22 cellular contexts compared by ENCODE assay signal in genomic region chr4:48949086-48949485, GRCh38. TPM values are rescaled to one million over a fixed set of nuclear protein-coding genes. Genes with fewer than 3 reads are reported as not detected.
DNase-seq lines count a peak whose midpoint lies in the region; ATAC-seq, FAIRE-seq and TF ChIP-seq lines count a peak whose summit lies in the region.
"Had no signal": no experiment of that assay in that cellular context is flagged by ENCODE, and none has a peak within 500 bp of the region (broad histone marks: within the 10 kb centered on the region; RNA-seq: fewer than 3 reads in every experiment).

No MANE protein-coding gene starts in this region.

- H2AFZ ChIP-seq in keratinocyte (ENCODE audit: control insufficient read depth, low read length) = peak overlapping the region; percentile 74

- TF ChIP-seq CTCF in HFFc6 (IDR thresholded peaks at IDR 0.05) (no peak), keratinocyte (optimal IDR thresholded peaks at IDR 0.05 in 1 of 3, IDR thresholded peaks at IDR 0.05 in 1 of 3, conservative IDR thresholded peaks at IDR 0.05 in 1 of 3; ENCODE audit: extremely low read depth in 1 of 3, insufficient read depth in 2 of 3, low read length in 3 of 3) (no peak)

- peak overlapping the region; percentile 92 for H3K27ac ChIP-seq in keratinocyte (ENCODE audit: control insufficient read depth, insufficient read depth, low read length)
- H3K27ac ChIP-seq in skin epidermis = peak overlapping the region in 12 of 21 experiments; percentile 12 to 64 (median 41)
- H3K27ac ChIP-seq: HL-60 had no signal

- H3K79me2 ChIP-seq in keratinocyte (ENCODE audit: control insufficient read depth, insufficient read depth, low read length) = no peaks in the 10 kb centered on the region

- no peak for FAIRE-seq in keratinocyte (lab: Jason Lieb, UNC)
- FAIRE-seq: HTR-8/SVneo had no signal

- H3K27me3 ChIP-seq in adipocyte (replicated peaks; ENCODE audit: control insufficient read depth, insufficient read depth, low read length) = no peaks in the 10 kb centered on the region
- H3K27me3 ChIP-seq in keratinocyte (ENCODE audit: control insufficient read depth, extremely low read depth, insufficient read depth, low read length) = no peaks in the 10 kb centered on the region

- peak overlapping the region; percentile 83 for H3K4me2 ChIP-seq in keratinocyte (ENCODE audit: control insufficient read depth, extremely low read depth, insufficient read depth, low read depth, low read length)

- H3K36me3 ChIP-seq in adipocyte (ENCODE audit: control insufficient read depth, insufficient read depth, low read length, severe bottlenecking) (no peaks in the 10 kb centered on the region), keratinocyte (ENCODE audit: control insufficient read depth in 2 of 2, extremely low read depth in 1 of 2, insufficient read depth in 2 of 2, low read length in 2 of 2) (no peaks in the 10 kb centered on the region)

- H3K27ac Mint-ChIP-seq in HFFc6 = peak overlapping the region; percentile 59

- H3K4me3 ChIP-seq in adipocyte (ENCODE audit: low read length) = peak overlapping the region; percentile 24
- peak overlapping the region in 2 of 3 experiments; percentile 9 to 27 for H3K4me3 ChIP-seq in keratinocyte (ENCODE audit: control insufficient read depth in 2 of 3, extremely low read depth in 1 of 3, insufficient read depth in 2 of 3, low read depth in 1 of 3, low read length in 3 of 3)
- H3K4me3 ChIP-seq in skin epidermis = no peak overlapping the region

- H3K4me3 Mint-ChIP-seq in HFFc6 = no peak overlapping the region
- H3K4me3 Mint-ChIP-seq: IgD-negative memory B cell had no signal

- H3K9ac ChIP-seq in adipocyte (ENCODE audit: low read length) (peak overlapping the region; percentile 34), keratinocyte (ENCODE audit: control insufficient read depth, extremely low read depth, insufficient read depth, low read length) (peak overlapping the region; percentile 58)

- peaks cover 28% of the 10 kb centered on the region for H3K4me1 Mint-ChIP-seq in HFFc6 (ENCODE audit: low read depth)
- H3K4me1 Mint-ChIP-seq: IgD-negative memory B cell had no signal

- no peak for ATAC-seq in HG03457 (IDR thresholded peaks at IDR 0.05; ENCODE audit: unreplicated experiment)

- no peaks in the 10 kb centered on the region for H3K36me3 Mint-ChIP-seq in HFFc6 (ENCODE audit: low read depth)
- H3K36me3 Mint-ChIP-seq: IgD-negative memory B cell had no signal

- peaks cover 3% of the 10 kb centered on the region; the same call in 1 of the 2 replicates for H3K27me3 Mint-ChIP-seq in HFFc6 (ENCODE audit: insufficient read depth)

- peaks cover 10% of the 10 kb centered on the region for H3K9me3 ChIP-seq in adipocyte (ENCODE audit: control insufficient read depth, low read length)
- H3K9me3 ChIP-seq in keratinocyte (ENCODE audit: control insufficient read depth, low read depth, low read length) = no peaks in the 10 kb centered on the region

- H3K4me1 ChIP-seq in adipocyte (ENCODE audit: control insufficient read depth, insufficient read depth, low read length) = peaks cover 21% of the 10 kb centered on the region
- peaks cover 41% of the 10 kb centered on the region for H3K4me1 ChIP-seq in keratinocyte (ENCODE audit: control insufficient read depth, extremely low read depth, insufficient read depth, low read length)

- H4K20me1 ChIP-seq in keratinocyte (ENCODE audit: control insufficient read depth, extremely low read depth, insufficient read depth, low read length) = no peaks in the 10 kb centered on the region

- no peaks in the 10 kb centered on the region; the same call in 1 of the 2 replicates for H3K9me3 Mint-ChIP-seq in HFFc6

- no peaks in the 10 kb centered on the region for H3K9me1 ChIP-seq in keratinocyte (ENCODE audit: control insufficient read depth, extremely low read depth, insufficient read depth, low read length)

- dilution Hi-C loops in keratinocyte (cut with MboI; ENCODE audit: extremely low pct_ligation_motif_present, low sequenced_read_pairs) = no loop called here

- DNase-seq in HFFc6 (no peak), adipocyte (ENCODE audit: low read depth) (no peak), keratinocyte (ENCODE audit: low read depth, low spot score) (no peak), glomerular visceral epithelial cell (ENCODE audit: extremely low spot score) (no peak), cardiac septum (ENCODE audit: low spot score) (no peak), inferior parietal cortex (ENCODE audit: extremely low spot score) (no peak)
- DNase-seq: AML-193; H7; NCI-H1417; NCI-H1930; NCI-H2171; NCI-H446 treated with DMSO at 0.1 percent for 48 hours; NK-92 treated with Interleukin-12 subunit alpha and Interleukin-12 subunit beta, amount 100 ng/mL, for 24 hours; RPMI8226 had no signal

- intact Hi-C loops in cardiac septum (cut with DNase I) = no loop called here

RNA-seq across cellular contexts. Expression of gene CWH43, which starts 37.0 kb away (rescaled TPM):
- not detected for total RNA-seq in HFFc6 (2021; fragmentation: NEBNext Ultra II Directional; extraction: Animal tissue kit (Norgen Biotek cat#: 25700))
- 8.5 to 18.8 TPM (median 10.9 TPM) in 3 replicates for polyA plus RNA-seq in keratinocyte
- 89.5 TPM for polyA plus RNA-seq in keratinocyte (2011; ENCODE audit: low read depth)
- 3.8 and 7.8 TPM in 2 replicates for polyA plus RNA-seq in keratinocyte (2011; cell fraction: cytosol; rRNA removed)
- 23.2 and 35.1 TPM in 2 replicates for polyA plus RNA-seq in keratinocyte (2011; cell fraction: nucleus; rRNA removed)
- 7.5 and 72.8 TPM in 2 replicates for polyA plus RNA-seq in keratinocyte (2012; ENCODE audit: low replicate concordance)
- 2.5 to 17.1 TPM (median 11.2 TPM) in 3 replicates for polyA minus RNA-seq in keratinocyte
- 5.2 TPM for polyA minus RNA-seq in keratinocyte (2011; cell fraction: cytosol; rRNA and poly(A)+ RNA removed)
- polyA minus RNA-seq in keratinocyte (2011; cell fraction: nucleus; rRNA and poly(A)+ RNA removed) = 28.1 and 30.6 TPM in 2 replicates
- not detected for total RNA-seq in cardiac septum
- total RNA-seq: A673, H7, LHCN-M2, OCI-LY7 had no signal
- polyA plus RNA-seq: IgD-negative memory B cell had no signal

RNA-seq across cellular contexts. Expression of gene OCIAD2, which starts 42.5 kb away (rescaled TPM):
- total RNA-seq in HFFc6 (2021; fragmentation: NEBNext Ultra II Directional; extraction: Animal tissue kit (Norgen Biotek cat#: 25700)) = 10 to 100 TPM in 1 of 6 experiments, 1 to 10 TPM in 5; 1.0 to 17.3 (median 2.3) TPM
- 363 to 407 TPM (median 373 TPM) in 3 replicates for polyA plus RNA-seq in keratinocyte
- polyA plus RNA-seq in keratinocyte (2011; ENCODE audit: low read depth) = 63.3 TPM
- polyA plus RNA-seq in keratinocyte (2011; cell fraction: cytosol; rRNA removed) = 246 and 265 TPM in 2 replicates
- 96.3 and 119 TPM in 2 replicates for polyA plus RNA-seq in keratinocyte (2011; cell fraction: nucleus; rRNA removed)
- 264 and 519 TPM in 2 replicates for polyA plus RNA-seq in keratinocyte (2012; ENCODE audit: low replicate concordance)
- 50.7 to 119 TPM (median 90.6 TPM) in 3 replicates for polyA minus RNA-seq in keratinocyte
- 167 TPM for polyA minus RNA-seq in keratinocyte (2011; cell fraction: cytosol; rRNA and poly(A)+ RNA removed)
- 29.8 and 44.4 TPM in 2 replicates for polyA minus RNA-seq in keratinocyte (2011; cell fraction: nucleus; rRNA and poly(A)+ RNA removed)
- 8.9 TPM for total RNA-seq in cardiac septum

Comparison
In these comparisons a context has a peak if more than half of its experiments do, and no peak if none do; other contexts are left out.
1. H3K4me3 ChIP-seq: peak in adipocyte (single experiment) and keratinocyte (2 of 3); none in skin epidermis (0 of 7).